ENCODE assay signal across 19 cellular contexts in the genomic region with DNA sequence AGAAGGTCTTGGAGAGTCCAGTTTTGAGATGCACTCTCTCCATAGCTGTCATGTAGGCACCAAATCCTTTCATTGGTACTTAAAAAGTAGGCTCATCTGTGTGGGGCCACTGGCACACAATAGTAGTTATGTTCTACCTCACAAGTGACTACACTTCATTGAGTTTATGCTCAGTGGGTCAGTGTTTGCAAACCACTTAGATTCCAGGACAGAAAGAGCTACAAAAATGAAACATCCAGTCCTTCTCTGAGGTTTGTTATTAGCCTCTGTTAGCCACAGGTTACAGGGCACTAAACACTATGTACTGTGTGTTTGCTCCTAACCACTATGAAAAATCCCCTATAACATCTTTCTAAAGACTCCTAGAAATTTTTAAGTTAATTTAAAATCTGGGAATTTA.
DNase-seq lines count a peak whose midpoint lies in the region; ATAC-seq, FAIRE-seq and TF ChIP-seq lines count a peak whose summit lies in the region.
"Had no signal": no experiment of that assay in that cellular context is flagged by ENCODE, and none has a peak within 500 bp of the region (broad histone marks: within the 10 kb centered on the region; RNA-seq: fewer than 3 reads in every experiment).

No MANE protein-coding gene starts in this region.

- POLR2A ChIA-PET in HEK293T (lab: Yijun Ruan, JAX) = interaction anchor here (0.9 kb wide), 1 partner anchor 13 kb away, joined by 3 read pairs; no protein-coding TSS in a partner anchor

- ATAC-seq in GM19397 (IDR thresholded peaks at IDR 0.05; ENCODE audit: unreplicated experiment) = peak; percentile 60
- peak; percentile 73 for ATAC-seq in HG02870 (IDR thresholded peaks at IDR 0.05; ENCODE audit: unreplicated experiment)
- peak; percentile 62 for ATAC-seq in HG03469 (IDR thresholded peaks at IDR 0.05; ENCODE audit: unreplicated experiment)
- ATAC-seq in HG03280 (IDR thresholded peaks at IDR 0.05; ENCODE audit: unreplicated experiment) = no peak
- ATAC-seq: activated T-cell treated with anti-CD3 and anti-CD28 coated beads, Interleukin-2, amount 50 U/mL, for 4 hours; gastrocnemius medialis; HCT116 had no signal

- peak; percentile 60 for FAIRE-seq in GM18507 (lab: Jason Lieb, UNC)

- DNase-seq in GM18507 (ENCODE audit: extremely low spot score, insufficient read length, low read depth) (no peak), NCI-H146 (lab: John Stamatoyannopoulos, UW) (no peak), hepatic stellate cell (ENCODE audit: low spot score) (no peak), HEK293T (ENCODE audit: extremely low spot score) (no peak)
- DNase-seq: ACHN; activated naive CD8-positive, alpha-beta T cell treated with anti-CD3 and anti-CD28 coated beads for 36 hours; activated T-cell treated with anti-CD3 and anti-CD28 coated beads, Interleukin-2, amount 50 U/mL, for 4 hours; CD4-positive, CD25-positive, alpha-beta regulatory T cell; gastrocnemius medialis; NCI-H1694 treated with DMSO at 0.1 percent for 48 hours; NCI-H446; nucleus accumbens; sigmoid colon; stimulated activated CD4-positive, alpha-beta T cell treated with anti-CD3 and anti-CD28 coated beads, Interleukin-1b, Interleukin-23, amount 100 ng/mL, for 48 hours had no signal

- CTCF ChIA-PET in HEK293T (lab: Yijun Ruan, JAX) = no interaction called here

TF ChIP-seq in HEK293T, 16 proteins besides CTCF, POLR2A, EP300 and RAD21:
- TF ChIP-seq NFRKB (IDR thresholded peaks at IDR 0.05) = no peak
- no peak for TF ChIP-seq FOXA1 (IDR thresholded peaks at IDR 0.05)
- TF ChIP-seq SUZ12 (IDR thresholded peaks at IDR 0.05) = no peak
- TF ChIP-seq, protein P1, sequence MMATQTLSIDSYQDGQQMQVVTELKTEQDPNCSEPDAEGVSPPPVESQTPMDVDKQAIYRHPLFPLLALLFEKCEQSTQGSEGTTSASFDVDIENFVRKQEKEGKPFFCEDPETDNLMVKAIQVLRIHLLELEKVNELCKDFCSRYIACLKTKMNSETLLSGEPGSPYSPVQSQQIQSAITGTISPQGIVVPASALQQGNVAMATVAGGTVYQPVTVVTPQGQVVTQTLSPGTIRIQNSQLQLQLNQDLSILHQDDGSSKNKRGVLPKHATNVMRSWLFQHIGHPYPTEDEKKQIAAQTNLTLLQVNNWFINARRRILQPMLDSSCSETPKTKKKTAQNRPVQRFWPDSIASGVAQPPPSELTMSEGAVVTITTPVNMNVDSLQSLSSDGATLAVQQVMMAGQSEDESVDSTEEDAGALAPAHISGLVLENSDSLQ (IDR thresholded peaks at IDR 0.05) = no peak
- no peak for TF ChIP-seq ARNT (IDR thresholded peaks at IDR 0.05)
- no peak for TF ChIP-seq LEF1 (IDR thresholded peaks at IDR 0.05; ENCODE audit: borderline replicate concordance)
- no peak for TF ChIP-seq ZNF384 (IDR thresholded peaks at IDR 0.05)
- TF ChIP-seq L3MBTL2 (conservative IDR thresholded peaks at IDR 0.05) = no peak
- TF ChIP-seq FOXK2 (IDR thresholded peaks at IDR 0.05) = no peak
- TF ChIP-seq HDGF (IDR thresholded peaks at IDR 0.05; ENCODE audit: borderline replicate concordance) = no peak
- TF ChIP-seq CTBP1 (IDR thresholded peaks at IDR 0.05; ENCODE audit: borderline replicate concordance) = no peak
- TF ChIP-seq BHLHE40 (IDR thresholded peaks at IDR 0.05; ENCODE audit: borderline replicate concordance) = no peak
- no peak for TF ChIP-seq SP1 (IDR thresholded peaks at IDR 0.05)
- TF ChIP-seq ELF4 (IDR thresholded peaks at IDR 0.05) = no peak
- TF ChIP-seq TARDBP (IDR thresholded peaks at IDR 0.05) = no peak
- TF ChIP-seq FOXM1 (IDR thresholded peaks at IDR 0.05; ENCODE audit: borderline replicate concordance) = no peak
